ENCODE assay signal across 18 cellular contexts in genomic region chr15:68051109-68051508, GRCh38. TPM values are rescaled to one million over a fixed set of nuclear protein-coding genes. Genes with fewer than 3 reads are reported as not detected.
A peak's percentile ranks its signal among the peaks of the same experiment; 100 is the strongest.
DNase-seq lines count a peak whose midpoint lies in the region; ATAC-seq and TF ChIP-seq lines count a peak whose summit lies in the region.
"Had no signal": no experiment of that assay in that cellular context is flagged by ENCODE, and none has a peak within 500 bp of the region (broad histone marks: within the 10 kb centered on the region; RNA-seq: fewer than 3 reads in every experiment).

No MANE protein-coding gene starts in this region.

- H3K36me3 Mint-ChIP-seq in activated T-cell treated with anti-CD3 and anti-CD28 coated beads, Interleukin-2, amount 50 U/mL, for 72 hours (ENCODE audit: insufficient read depth in 2 of 2): peaks cover 1 to 4% of the 10 kb centered on the region in 2 donors
- H3K36me3 Mint-ChIP-seq in CD8-positive, alpha-beta T cell: peaks cover 9% of the 10 kb centered on the region

- POLR2A ChIA-PET in CD8-positive, alpha-beta T cell (lab: Charles Lee): no interaction called here

- no peak overlapping the region for H3K4me3 Mint-ChIP-seq in activated T-cell treated with anti-CD3 and anti-CD28 coated beads, Interleukin-2, amount 50 U/mL, for 72 hours
- no peak overlapping the region for H3K4me3 Mint-ChIP-seq in CD8-positive, alpha-beta T cell

- CTCF ChIA-PET in CD8-positive, alpha-beta T cell (lab: Charles Lee): no interaction called here

- H3K4me3 ChIP-seq in GM06990 (replicated peaks; ENCODE audit: low read depth, low read length) (no peak overlapping the region), liver (ENCODE audit: low read depth in 1 of 3, low read length in 3 of 3) (no peak overlapping the region)
- H3K4me3 ChIP-seq in CD8-positive, alpha-beta T cell (ENCODE audit: low read depth, low read length): no peak overlapping the region
- H3K4me3 ChIP-seq: adrenal gland, sigmoid colon had no signal

- no peak for DNase-seq in GM06990 (ENCODE audit: extremely low read depth, insufficient read length)
- peak; percentile 24 to 39 for DNase-seq in Kasumi-1 (lab: John Stamatoyannopoulos, UW)
- DNase-seq in SK-MEL-5 (ENCODE audit: low read depth, low spot score): peak; percentile 20
- no peak for DNase-seq in cardiac septum (ENCODE audit: low spot score)
- no peak for DNase-seq in activated T-cell treated with anti-CD3 and anti-CD28 coated beads, Interleukin-2, amount 50 U/mL, for 72 hours
- no peak for DNase-seq in CD8-positive, alpha-beta T cell
- DNase-seq: activated effector memory CD4-positive, alpha-beta T cell treated with Interleukin-2 at 50 U/mL for 16 hours; adrenal gland; central memory CD4-positive, alpha-beta T cell; effector memory CD4-positive, alpha-beta T cell; kidney glomerular epithelial cell; NCI-H2081 treated with DMSO at 0.1 percent for 48 hours; sigmoid colon; stimulated activated CD4-positive, alpha-beta T cell treated with anti-CD3 and anti-CD28 coated beads, Interleukin-1b, Interleukin-23, amount 100 ng/mL, for 48 hours; substantia nigra had no signal

- H3K27me3 Mint-ChIP-seq in activated T-cell treated with anti-CD3 and anti-CD28 coated beads, Interleukin-2, amount 50 U/mL, for 72 hours (ENCODE audit: low read depth): peaks cover 28% of the 10 kb centered on the region
- H3K27me3 Mint-ChIP-seq in CD8-positive, alpha-beta T cell (ENCODE audit: low read depth): peaks cover 8% of the 10 kb centered on the region

- no peaks in the 10 kb centered on the region for H3K9me3 ChIP-seq in liver (ENCODE audit: control insufficient read depth in 4 of 4, low read length in 3 of 4)
- H3K9me3 ChIP-seq in CD8-positive, alpha-beta T cell (ENCODE audit: low read length): no peaks in the 10 kb centered on the region
- H3K9me3 ChIP-seq: adrenal gland, sigmoid colon had no signal

- H3K4me1 Mint-ChIP-seq in activated T-cell treated with anti-CD3 and anti-CD28 coated beads, Interleukin-2, amount 50 U/mL, for 72 hours (ENCODE audit: low read depth): peaks cover 29% of the 10 kb centered on the region
- peaks cover 20% of the 10 kb centered on the region for H3K4me1 Mint-ChIP-seq in CD8-positive, alpha-beta T cell (ENCODE audit: low read depth)

- TF ChIP-seq RAD21 in liver (IDR thresholded peaks at IDR 0.05): peak; percentile 53 to 73

- in situ Hi-C loops in SK-MEL-5 (cut with HindIII; ENCODE audit: low pct_unique_long_range_greater_than_20kb, low sequenced_read_pairs): no loop called here

- intact Hi-C loops in cardiac septum (cut with DNase I): loop anchor here (5.0 to 10.0 kb wide), 2 partner anchors 76 to 186 kb away; no protein-coding TSS in a partner anchor
- intact Hi-C loops in CD8-positive, alpha-beta T cell (cut with DNase I, micrococcal nuclease): loop anchor here in 1 of 2 experiments (10.0 kb wide), 2 partner anchors 1364 to 1404 kb away; partner anchors contain the start of genes KIF23 and RPLP1

- TF ChIP-seq CTCF in GM06990 (IDR thresholded peaks at IDR 0.05; ENCODE audit: insufficient read depth, low read length, poor library complexity, severe bottlenecking) (peak; percentile 25), liver (IDR thresholded peaks at IDR 0.05; ENCODE audit: low read depth, low read length, missing input control) (peak; percentile 10)
- TF ChIP-seq CTCF in CD8-positive, alpha-beta T cell (IDR thresholded peaks at IDR 0.05): no peak

- H3K4me1 ChIP-seq in liver (ENCODE audit: control insufficient read depth in 4 of 4, insufficient read depth in 4 of 4, low read length in 3 of 4): peaks cover 3 to 17% (median 11%) of the 10 kb centered on the region in 4 donors
- peaks cover 12% of the 10 kb centered on the region for H3K4me1 ChIP-seq in CD8-positive, alpha-beta T cell (ENCODE audit: insufficient read depth, low read length)

- H3K36me3 ChIP-seq in GM06990 (ENCODE audit: control insufficient read depth, insufficient read depth, low read length) (no peaks in the 10 kb centered on the region), liver (ENCODE audit: control insufficient read depth in 4 of 4, insufficient read depth in 3 of 4, low read depth in 1 of 4, low read length in 3 of 4) (no peaks in the 10 kb centered on the region)
- no peaks in the 10 kb centered on the region for H3K36me3 ChIP-seq in CD8-positive, alpha-beta T cell (ENCODE audit: insufficient read depth, low read length)
- H3K36me3 ChIP-seq: adrenal gland, sigmoid colon had no signal

- no peaks in the 10 kb centered on the region for H3K9me3 Mint-ChIP-seq in activated T-cell treated with anti-CD3 and anti-CD28 coated beads, Interleukin-2, amount 50 U/mL, for 72 hours
- H3K9me3 Mint-ChIP-seq in CD8-positive, alpha-beta T cell: no peaks in the 10 kb centered on the region

- no peak overlapping the region for H3K27ac Mint-ChIP-seq in activated T-cell treated with anti-CD3 and anti-CD28 coated beads, Interleukin-2, amount 50 U/mL, for 72 hours
- H3K27ac Mint-ChIP-seq in CD8-positive, alpha-beta T cell: no peak overlapping the region

- H3K27me3 ChIP-seq in GM06990 (replicated peaks; ENCODE audit: control insufficient read depth, insufficient read depth, low read length): no peaks in the 10 kb centered on the region
- H3K27me3 ChIP-seq in liver (ENCODE audit: control insufficient read depth in 4 of 4, insufficient read depth in 4 of 4, low read length in 3 of 4): no peaks in the 10 kb centered on the region
- no peaks in the 10 kb centered on the region for H3K27me3 ChIP-seq in CD8-positive, alpha-beta T cell (ENCODE audit: insufficient read depth, low read length)
- H3K27me3 ChIP-seq: adrenal gland, sigmoid colon had no signal

- ATAC-seq in HG02852 (IDR thresholded peaks at IDR 0.05; ENCODE audit: unreplicated experiment): no peak
- no peak for ATAC-seq in activated T-cell treated with anti-CD3 and anti-CD28 coated beads, Interleukin-2, amount 50 U/mL, for 72 hours (replicated peaks in 1 of 2)
- ATAC-seq in CD8-positive, alpha-beta T cell: no peak
- ATAC-seq: activated CD4-positive, CD25-positive, alpha-beta regulatory T cell treated with anti-CD3 and anti-CD28 coated beads, Interleukin-2, amount 50 U/mL, for 24 hours had no signal

- H3K27ac ChIP-seq in liver (ENCODE audit: low read depth in 1 of 2, low read length in 2 of 2): no peak overlapping the region
- H3K27ac ChIP-seq in CD8-positive, alpha-beta T cell (ENCODE audit: low read depth, low read length): no peak overlapping the region
- H3K27ac ChIP-seq: adrenal gland, sigmoid colon had no signal

- H3K9ac ChIP-seq in liver (ENCODE audit: low read depth in 1 of 2, low read length in 2 of 2): no peak overlapping the region

- 73% methylated on average over 2 of the region's 2 CpGs for WGBS in liver

TF ChIP-seq in liver, 16 proteins besides CTCF, POLR2A, EP300 and RAD21:
- TF ChIP-seq SP1 (IDR thresholded peaks at IDR 0.05): no peak
- no peak for TF ChIP-seq JUND (IDR thresholded peaks at IDR 0.05)
- TF ChIP-seq YY1 (IDR thresholded peaks at IDR 0.05): no peak
- TF ChIP-seq MAX (IDR thresholded peaks at IDR 0.05): no peak
- no peak for TF ChIP-seq FOXA2 (IDR thresholded peaks at IDR 0.05)
- no peak for TF ChIP-seq TAF1 (conservative IDR thresholded peaks at IDR 0.05)
- no peak for TF ChIP-seq EGR1 (IDR thresholded peaks at IDR 0.05; ENCODE audit: low read depth in 2 of 2)
- TF ChIP-seq RXRA (IDR thresholded peaks at IDR 0.05): no peak
- TF ChIP-seq HNF4A (conservative IDR thresholded peaks at IDR 0.05): no peak
- TF ChIP-seq HNF4G (IDR thresholded peaks at IDR 0.05): no peak
- no peak for TF ChIP-seq ATF3 (IDR thresholded peaks at IDR 0.05)
- TF ChIP-seq NR2F2 (IDR thresholded peaks at IDR 0.05): no peak
- TF ChIP-seq FOXA1 (IDR thresholded peaks at IDR 0.05): no peak

RNA-seq across cellular contexts. Expression of gene PIAS1, which starts 3.0 kb away (rescaled TPM):
- total RNA-seq in SK-MEL-5 (2014; rRNA removed; shearing (Covaris generic)): 23.0 and 26.9 TPM in 2 replicates
- 12.5 and 18.0 TPM in 2 replicates for polyA plus RNA-seq in SK-MEL-5 (2015; cell fraction: cytosol; rRNA removed)
- 39.9 and 41.2 TPM in 2 replicates for polyA plus RNA-seq in SK-MEL-5 (2015; cell fraction: nucleus; rRNA removed)
- total RNA-seq in liver (10 to 100 TPM; 10.6 to 15.9 TPM), cardiac septum (29.4 TPM)
- 10 to 100 TPM in 1 of 2 donors, 1 to 10 TPM in 1; 5.6 to 18.8 TPM for polyA plus RNA-seq in liver
- total RNA-seq in activated T-cell treated with anti-CD3 and anti-CD28 coated beads, Interleukin-2, amount 50 U/mL, for 72 hours: 10 to 100 TPM; 43.3 to 48.1 TPM
- total RNA-seq in CD8-positive, alpha-beta T cell: 10 to 100 TPM; 73.9 to 78.5 TPM

Comparison
In these comparisons a context has a peak if more than half of its experiments do, and no peak if none do; other contexts are left out.
1. DNase-seq: peak in Kasumi-1 (2 of 2) and SK-MEL-5 (single experiment); none in GM06990 (single experiment), cardiac septum (single experiment), activated T-cell treated with anti-CD3 and anti-CD28 coated beads, Interleukin-2, amount 50 U/mL, for 72 hours (0 of 2) and CD8-positive, alpha-beta T cell (0 of 7).